Comparison of ENCODE assay signal across 24 cellular contexts in genomic region chr16:87016636-87017035, GRCh38.
DNase-seq lines count a peak whose midpoint lies in the region; ATAC-seq, FAIRE-seq and TF ChIP-seq lines count a peak whose summit lies in the region.
"Had no signal": no experiment of that assay in that cellular context is flagged by ENCODE, and none has a peak within 500 bp of the region (broad histone marks: within the 10 kb centered on the region; RNA-seq: fewer than 3 reads in every experiment).

No MANE protein-coding gene starts in this region.

- in situ Hi-C loops in gastrocnemius medialis (cut with MboI; ENCODE audit: low sequenced_read_pairs in 4 of 4), result no loop called here

- no peak for TF ChIP-seq POLR2A in HCT116 (IDR thresholded peaks at IDR 0.05; ENCODE audit: borderline replicate concordance, extremely low read depth, insufficient read depth, insufficient read length)
- no peak for TF ChIP-seq POLR2A in gastrocnemius medialis (IDR thresholded peaks at IDR 0.05)

- H2AFZ ChIP-seq in HCT116 (ENCODE audit: low read depth, low read length, poor library complexity, severe bottlenecking) (no peak overlapping the region), smooth muscle cell (ENCODE audit: low read depth) (no peak overlapping the region)
- H2AFZ ChIP-seq: GM23338 had no signal

- H3K9ac ChIP-seq in HCT116 (ENCODE audit: low read length) (no peak overlapping the region), smooth muscle cell (ENCODE audit: low read depth) (no peak overlapping the region)

- H3K4me1 ChIP-seq in HCT116 (ENCODE audit: control insufficient read depth in 1 of 2, insufficient read depth in 2 of 2, low read length in 2 of 2) (peaks cover 3 to 10% of the 10 kb centered on the region in 2 experiments; a peak in 3 of 4 replicates), gastrocnemius medialis (no peaks in the 10 kb centered on the region), smooth muscle cell (ENCODE audit: low read depth) (no peaks in the 10 kb centered on the region)
- H3K4me1 ChIP-seq: Caco-2, HAP-1 had no signal

- TF ChIP-seq CTCF in HCT116 (IDR thresholded peaks at IDR 0.05 in 2 of 3, conservative IDR thresholded peaks at IDR 0.05 in 1 of 3; ENCODE audit: borderline replicate concordance in 1 of 3, insufficient read depth in 1 of 3, low read depth in 2 of 3, low read length in 2 of 3) (no peak), fibroblast of mammary gland (conservative IDR thresholded peaks at IDR 0.05; ENCODE audit: control insufficient read depth, insufficient read depth, low read depth, low read length) (no peak), gastrocnemius medialis (IDR thresholded peaks at IDR 0.05 in 4 of 5, conservative IDR thresholded peaks at IDR 0.05 in 1 of 5) (no peak), smooth muscle cell (IDR thresholded peaks at IDR 0.05; ENCODE audit: borderline replicate concordance, insufficient read depth, poor library complexity, severe bottlenecking) (no peak), D721Med (IDR thresholded peaks at IDR 0.05; ENCODE audit: insufficient read depth, missing control alignments) (no peak)

- H3K79me2 ChIP-seq in HCT116 (ENCODE audit: insufficient read depth, low read length), result no peaks in the 10 kb centered on the region
- no peaks in the 10 kb centered on the region for H3K79me2 ChIP-seq in smooth muscle cell (ENCODE audit: low read depth)

- H3K27ac ChIP-seq in HCT116 (ENCODE audit: low read depth, low read length) (no peak overlapping the region), gastrocnemius medialis (no peak overlapping the region), smooth muscle cell (ENCODE audit: low read depth) (no peak overlapping the region)

- POLR2A ChIA-PET in HCT116 (lab: Charles Lee), result no interaction called here

- no peaks in the 10 kb centered on the region for H3F3A ChIP-seq in smooth muscle cell (ENCODE audit: low read depth)

- H3K4me3 ChIP-seq in HCT116 (replicated peaks in 1 of 2; ENCODE audit: low read depth in 1 of 2, low read length in 2 of 2), result no peak overlapping the region
- no peak overlapping the region for H3K4me3 ChIP-seq in fibroblast of mammary gland (ENCODE audit: control insufficient read depth, low read depth, low read length)
- no peak overlapping the region for H3K4me3 ChIP-seq in gastrocnemius medialis
- H3K4me3 ChIP-seq in smooth muscle cell, result no peak overlapping the region
- H3K4me3 ChIP-seq: GM23338, HAP-1, MG63 had no signal

- no peak for ATAC-seq in HCT116
- ATAC-seq in gastrocnemius medialis, result peak; percentile 31 to 36
- ATAC-seq in Right ventricle myocardium inferior, result no peak
- ATAC-seq: CD8-positive, alpha-beta T cell had no signal

- RAD21 ChIA-PET in HCT116 (lab: Charles Lee; ENCODE audit: low non-redundant PET in 1 of 2, low total read pairs in 2 of 2, uncharacterized antibody in 2 of 2, unreplicated experiment in 2 of 2), result interaction anchor here (1.0 to 1.3 kb wide), 3 partner anchors 143 to 452 kb away, joined by 3 to 9 read pairs (median 3); no protein-coding TSS in a partner anchor

- peak overlapping the region; percentile 5; the same call in 1 of the 2 replicates for H3K4me2 ChIP-seq in HCT116 (ENCODE audit: low read length)
- H3K4me2 ChIP-seq in smooth muscle cell, result no peak overlapping the region
- H3K4me2 ChIP-seq: GM23338 had no signal

- FAIRE-seq in D721Med (lab: Jason Lieb, UNC), result no peak
- FAIRE-seq: GM12891 had no signal

- H4K20me1 ChIP-seq in HCT116 (ENCODE audit: insufficient read depth) (no peaks in the 10 kb centered on the region), smooth muscle cell (ENCODE audit: low read depth) (no peaks in the 10 kb centered on the region)

- BruUV-seq in HCT116 (replicated peaks; lab: Mats Ljungman, UMichigan), result no TSS peak

- no peaks in the 10 kb centered on the region for H3K9me2 ChIP-seq in HCT116 (ENCODE audit: insufficient read depth)

- H3K36me3 ChIP-seq in HCT116 (ENCODE audit: control insufficient read depth in 1 of 2, insufficient read depth in 2 of 2, low read length in 2 of 2) (no peaks in the 10 kb centered on the region), gastrocnemius medialis (no peaks in the 10 kb centered on the region), smooth muscle cell (ENCODE audit: low read depth) (no peaks in the 10 kb centered on the region)
- H3K36me3 ChIP-seq: HAP-1, MG63 had no signal

- no peak for DNase-seq in HCT116 (ENCODE audit: low read depth, low spot score)
- DNase-seq in MV-4-11 (lab: John Stamatoyannopoulos, UW), result peak; percentile 65
- peak; percentile 37 for DNase-seq in fibroblast of mammary gland (ENCODE audit: low read depth)
- DNase-seq in gastrocnemius medialis, result no peak
- DNase-seq in Right ventricle myocardium inferior (ENCODE audit: missing footprints), result no peak
- DNase-seq in smooth muscle cell (lab: John Stamatoyannopoulos, UW; ENCODE audit: unreplicated experiment), result no peak
- DNase-seq in D721Med (ENCODE audit: insufficient read length, low spot score), result no peak
- DNase-seq: C1 segment of cervical spinal cord; CD8-positive, alpha-beta T cell; DMS 273 treated with DMSO at 0.1 percent for 48 hours; DMS79; GF-D8; KG1; NCI-H1105; NCI-H146; NCI-H1930; NCI-H446 treated with DMSO at 0.1 percent for 48 hours; NCI-H526; NK-92 treated with Interleukin-12 subunit alpha and Interleukin-12 subunit beta, amount 100 ng/mL, for 24 hours had no signal

- CTCF ChIA-PET in HCT116 (lab: Charles Lee), result interaction anchor here (0.8 to 1.9 kb wide), 9 partner anchors 9 to 620 kb away, joined by 3 to 16 read pairs (median 4); no protein-coding TSS in a partner anchor

- H3K27me3 ChIP-seq in HCT116 (ENCODE audit: insufficient read depth, low read length), result no peaks in the 10 kb centered on the region
- peaks cover 4 to 10% (median 8%) of the 10 kb centered on the region in 3 donors for H3K27me3 ChIP-seq in gastrocnemius medialis
- peaks cover 5% of the 10 kb centered on the region for H3K27me3 ChIP-seq in smooth muscle cell (ENCODE audit: low read depth)
- H3K27me3 ChIP-seq: MG63 had no signal

- TF ChIP-seq RAD21 in HCT116 (IDR thresholded peaks at IDR 0.05; ENCODE audit: low read depth), result no peak

- intact Hi-C loops in HCT116 (cut with micrococcal nuclease), result loop anchor here (1.0 to 5.0 kb wide), 2 partner anchors 439 to 453 kb away; partner anchors contain the start of gene FOXL1
- intact Hi-C loops in gastrocnemius medialis (cut with DNase I; ENCODE audit: low total_unique reads), result no loop called here
- intact Hi-C loops in Right ventricle myocardium inferior (cut with DNase I), result no loop called here

- 91% methylated on average over 10 of the region's 10 CpGs for WGBS in smooth muscle cell (ENCODE audit: low lambda C conversion rate)

- H3K9me3 ChIP-seq in HCT116 (ENCODE audit: control insufficient read depth in 1 of 2, insufficient read depth in 1 of 2, low read depth in 1 of 2, low read length in 2 of 2) (no peaks in the 10 kb centered on the region), gastrocnemius medialis (no peaks in the 10 kb centered on the region), smooth muscle cell (replicated peaks; ENCODE audit: low read depth) (no peaks in the 10 kb centered on the region)
- H3K9me3 ChIP-seq: Caco-2, HAP-1, MG63 had no signal

TF ChIP-seq in HCT116, 20 proteins besides CTCF, POLR2A, EP300 and RAD21:
- no peak for TF ChIP-seq CBX3 (IDR thresholded peaks at IDR 0.05; ENCODE audit: low read depth)
TF ChIP-seq in HCT116: peak in this region for 0.

Comparison
In these comparisons a context has a peak if more than half of its experiments do, and no peak if none do; other contexts are left out.
1. ATAC-seq: peak in gastrocnemius medialis (2 of 2); none in HCT116 (single experiment) and Right ventricle myocardium inferior (single experiment).
2. DNase-seq: peak in MV-4-11 (single experiment) and fibroblast of mammary gland (single experiment); none in HCT116 (single experiment), gastrocnemius medialis (0 of 2), Right ventricle myocardium inferior (single experiment), smooth muscle cell (single experiment) and D721Med (single experiment).